In genomic region chr9:130243015-130243881, GRCh38 we compare ENCODE assay signal across 9 cellular contexts. TPM values are rescaled to one million over a fixed set of nuclear protein-coding genes. Genes with fewer than 3 reads are reported as not detected.
DNase-seq lines count a peak whose midpoint lies in the region; ATAC-seq and TF ChIP-seq lines count a peak whose summit lies in the region.
"Had no signal": no experiment of that assay in that cellular context is flagged by ENCODE, and none has a peak within 500 bp of the region (broad histone marks: within the 10 kb centered on the region; RNA-seq: fewer than 3 reads in every experiment).

No MANE protein-coding gene starts in this region.

- ATAC-seq in HCT116 (peak; percentile 82), GM19397 (IDR thresholded peaks at IDR 0.05; ENCODE audit: unreplicated experiment) (no peak)

- TF ChIP-seq CTCF in HCT116 (IDR thresholded peaks at IDR 0.05 in 2 of 3, conservative IDR thresholded peaks at IDR 0.05 in 1 of 3; ENCODE audit: borderline replicate concordance in 1 of 3, insufficient read depth in 1 of 3, low read depth in 2 of 3, low read length in 2 of 3) (peak; percentile 58 to 91 (median 81); a peak in 5 of 6 replicates), mesothelial cell of epicardium (IDR thresholded peaks at IDR 0.05; ENCODE audit: unreplicated experiment) (peak; percentile 100)

- peaks cover 0 to 1% of the 10 kb centered on the region in 2 donors for H3K27me3 Mint-ChIP-seq in CD8-positive, alpha-beta memory T cell
- no peaks in the 10 kb centered on the region for H3K27me3 Mint-ChIP-seq in activated CD4-positive, alpha-beta memory T cell treated with anti-CD3 and anti-CD28 coated beads for 36 hours
- no peaks in the 10 kb centered on the region for H3K27me3 Mint-ChIP-seq in mesothelial cell of epicardium (ENCODE audit: low read depth)

- H3K27ac Mint-ChIP-seq in CD8-positive, alpha-beta memory T cell = peak overlapping the region in 7 of 8 donors; percentile 7 to 89 (median 78)
- peak overlapping the region; percentile 7 for H3K27ac Mint-ChIP-seq in activated CD4-positive, alpha-beta memory T cell treated with anti-CD3 and anti-CD28 coated beads for 36 hours
- no peak overlapping the region for H3K27ac Mint-ChIP-seq in mesothelial cell of epicardium

- H3K27ac ChIP-seq in CD8-positive, alpha-beta memory T cell (ENCODE audit: low read depth, low read length) = no peak overlapping the region
- no peak overlapping the region; the same call in 1 of the 2 replicates for H3K27ac ChIP-seq in HCT116 (ENCODE audit: low read depth, low read length)
- H3K27ac ChIP-seq in effector memory CD4-positive, alpha-beta T cell (ENCODE audit: insufficient read depth, low read length, poor library complexity, severe bottlenecking) = no peak overlapping the region

- no peak for TF ChIP-seq POLR2A in HCT116 (IDR thresholded peaks at IDR 0.05; ENCODE audit: borderline replicate concordance, extremely low read depth, insufficient read depth, insufficient read length)

- H3K9me3 Mint-ChIP-seq in CD8-positive, alpha-beta memory T cell = no peaks in the 10 kb centered on the region
- no peaks in the 10 kb centered on the region for H3K9me3 Mint-ChIP-seq in activated CD4-positive, alpha-beta memory T cell treated with anti-CD3 and anti-CD28 coated beads for 36 hours
- H3K9me3 Mint-ChIP-seq in mesothelial cell of epicardium = no peaks in the 10 kb centered on the region

- H3K36me3 ChIP-seq in CD8-positive, alpha-beta memory T cell (ENCODE audit: insufficient read depth, low read length) = no peaks in the 10 kb centered on the region
- no peaks in the 10 kb centered on the region for H3K36me3 ChIP-seq in HCT116 (ENCODE audit: control insufficient read depth in 1 of 2, insufficient read depth in 2 of 2, low read length in 2 of 2)
- H3K36me3 ChIP-seq in effector memory CD4-positive, alpha-beta T cell (ENCODE audit: control insufficient read depth, insufficient read depth, low read length) = no peaks in the 10 kb centered on the region

- no peak overlapping the region for H3K9ac ChIP-seq in HCT116 (ENCODE audit: low read length)

- DNase-seq in CD8-positive, alpha-beta memory T cell = peak; percentile 60 to 84 (median 74)
- DNase-seq in HCT116 (ENCODE audit: low read depth, low spot score) (peak; percentile 47), NCI-H526 (lab: John Stamatoyannopoulos, UW) (peak; percentile 44 to 72), mesothelial cell of epicardium (ENCODE audit: low spot score in 2 of 2, unreplicated experiment in 2 of 2) (peak; percentile 49 to 88)
- peak; percentile 88 for DNase-seq in activated CD4-positive, alpha-beta memory T cell treated with anti-CD3 and anti-CD28 coated beads for 36 hours
- peak; percentile 66 to 75 (median 66) for DNase-seq in effector memory CD4-positive, alpha-beta T cell
- peak; percentile 78 for DNase-seq in stimulated activated CD8-positive, alpha-beta memory T cell treated with anti-CD3 and anti-CD28 coated beads, Interleukin-15, amount 100 ng/mL, for 24 hours (ENCODE audit: low read depth)

- RAD21 ChIA-PET in HCT116 (lab: Charles Lee; ENCODE audit: low non-redundant PET in 1 of 2, low total read pairs in 2 of 2, uncharacterized antibody in 2 of 2, unreplicated experiment in 2 of 2) = no interaction called here

- peak; percentile 65 for TF ChIP-seq RAD21 in HCT116 (IDR thresholded peaks at IDR 0.05; ENCODE audit: low read depth)

- peak overlapping the region; percentile 70 for H3K4me2 ChIP-seq in HCT116 (ENCODE audit: low read length)

- BruUV-seq in HCT116 (replicated peaks; lab: Mats Ljungman, UMichigan) = no TSS peak

- peak overlapping the region; percentile 12 for H3K4me3 ChIP-seq in CD8-positive, alpha-beta memory T cell (ENCODE audit: low read length)
- H3K4me3 ChIP-seq in HCT116 (replicated peaks in 1 of 2; ENCODE audit: low read depth in 1 of 2, low read length in 2 of 2) = peak overlapping the region; percentile 28 to 40
- peak overlapping the region; percentile 51 for H3K4me3 ChIP-seq in effector memory CD4-positive, alpha-beta T cell (ENCODE audit: insufficient read depth, low read depth, low read length, poor library complexity, severe bottlenecking)

- H3K4me1 Mint-ChIP-seq in CD8-positive, alpha-beta memory T cell = peaks cover 13 to 26% (median 24%) of the 10 kb centered on the region in 3 donors
- H3K4me1 Mint-ChIP-seq in activated CD4-positive, alpha-beta memory T cell treated with anti-CD3 and anti-CD28 coated beads for 36 hours (ENCODE audit: low read depth) = peaks cover 32% of the 10 kb centered on the region
- H3K4me1 Mint-ChIP-seq in mesothelial cell of epicardium = peaks cover 12% of the 10 kb centered on the region

- intact Hi-C loops in HCT116 (cut with micrococcal nuclease) = no loop called here
- intact Hi-C loops in activated CD4-positive, alpha-beta memory T cell treated with anti-CD3 and anti-CD28 coated beads for 36 hours (cut with micrococcal nuclease) = loop anchor here (5.0 kb wide), 2 partner anchors 334 to 406 kb away; partner anchors contain the start of genes C9orf78, FUBP3 and USP20

- peaks cover 21% of the 10 kb centered on the region for H3K4me1 ChIP-seq in CD8-positive, alpha-beta memory T cell (ENCODE audit: insufficient read depth, low read length)
- H3K4me1 ChIP-seq in HCT116 (ENCODE audit: control insufficient read depth in 1 of 2, insufficient read depth in 2 of 2, low read length in 2 of 2) = peaks cover 0 to 22% of the 10 kb centered on the region in 2 experiments; a peak in 2 of 4 replicates
- peaks cover 23% of the 10 kb centered on the region for H3K4me1 ChIP-seq in effector memory CD4-positive, alpha-beta T cell (ENCODE audit: control insufficient read depth, insufficient read depth, low read length, poor library complexity, severe bottlenecking)

- CTCF ChIA-PET in CD8-positive, alpha-beta memory T cell (lab: Charles Lee) = interaction anchor here (0.7 to 10.9 kb wide), 19 partner anchors 9 to 447 kb away, joined by 3 to 86 read pairs (median 4); no protein-coding TSS in a partner anchor
- CTCF ChIA-PET in HCT116 (lab: Charles Lee) = interaction anchor here (1.0 kb wide), 1 partner anchor 9 kb away, joined by 4 read pairs; no protein-coding TSS in a partner anchor
- CTCF ChIA-PET in activated CD4-positive, alpha-beta memory T cell treated with anti-CD3 and anti-CD28 coated beads for 36 hours (lab: Charles Lee) = interaction anchor here (0.5 to 10.4 kb wide), 17 partner anchors 9 to 1038 kb away, joined by 3 to 146 read pairs (median 3); no protein-coding TSS in a partner anchor

- no peaks in the 10 kb centered on the region for H3K27me3 ChIP-seq in CD8-positive, alpha-beta memory T cell (ENCODE audit: insufficient read depth, low read length, poor library complexity, severe bottlenecking)
- no peaks in the 10 kb centered on the region for H3K27me3 ChIP-seq in HCT116 (ENCODE audit: insufficient read depth, low read length)
- H3K27me3 ChIP-seq in effector memory CD4-positive, alpha-beta T cell (replicated peaks; ENCODE audit: control insufficient read depth, insufficient read depth, low read length, poor library complexity, severe bottlenecking) = no peaks in the 10 kb centered on the region

- H3K4me3 Mint-ChIP-seq in CD8-positive, alpha-beta memory T cell = peak overlapping the region in 6 of 7 donors; percentile 61 to 82 (median 78)
- H3K4me3 Mint-ChIP-seq in activated CD4-positive, alpha-beta memory T cell treated with anti-CD3 and anti-CD28 coated beads for 36 hours = peak overlapping the region; percentile 53
- peak overlapping the region; percentile 44 for H3K4me3 Mint-ChIP-seq in mesothelial cell of epicardium

- H3K9me3 ChIP-seq in CD8-positive, alpha-beta memory T cell (ENCODE audit: low read length) = no peaks in the 10 kb centered on the region
- no peaks in the 10 kb centered on the region for H3K9me3 ChIP-seq in HCT116 (ENCODE audit: control insufficient read depth in 1 of 2, insufficient read depth in 1 of 2, low read depth in 1 of 2, low read length in 2 of 2)
- H3K9me3 ChIP-seq in effector memory CD4-positive, alpha-beta T cell (ENCODE audit: control insufficient read depth, low read length) = no peaks in the 10 kb centered on the region

- no peaks in the 10 kb centered on the region for H3K9me2 ChIP-seq in HCT116 (ENCODE audit: insufficient read depth)

- no peaks in the 10 kb centered on the region for H3K79me2 ChIP-seq in HCT116 (ENCODE audit: insufficient read depth, low read length)

- no peaks in the 10 kb centered on the region for H4K20me1 ChIP-seq in HCT116 (ENCODE audit: insufficient read depth)

- POLR2A ChIA-PET in CD8-positive, alpha-beta memory T cell (lab: Charles Lee) = no interaction called here
- POLR2A ChIA-PET in HCT116 (lab: Charles Lee) = no interaction called here
- POLR2A ChIA-PET in activated CD4-positive, alpha-beta memory T cell treated with anti-CD3 and anti-CD28 coated beads for 36 hours (lab: Charles Lee) = interaction anchor here (0.5 kb wide), 1 partner anchor 112 kb away, joined by 3 read pairs; no protein-coding TSS in a partner anchor

- H3K36me3 Mint-ChIP-seq in CD8-positive, alpha-beta memory T cell = no peaks in the 10 kb centered on the region
- no peaks in the 10 kb centered on the region for H3K36me3 Mint-ChIP-seq in activated CD4-positive, alpha-beta memory T cell treated with anti-CD3 and anti-CD28 coated beads for 36 hours
- no peaks in the 10 kb centered on the region for H3K36me3 Mint-ChIP-seq in mesothelial cell of epicardium

- H2AFZ ChIP-seq in HCT116 (ENCODE audit: low read depth, low read length, poor library complexity, severe bottlenecking) = peak overlapping the region; percentile 87

TF ChIP-seq in HCT116, 20 proteins besides CTCF, POLR2A, EP300 and RAD21:
- TF ChIP-seq CBX3 (IDR thresholded peaks at IDR 0.05; ENCODE audit: low read depth) (no peak), YY1 (IDR thresholded peaks at IDR 0.05; ENCODE audit: extremely low read depth, insufficient replicate concordance, low read depth, low read length) (peak; percentile 17), POLR2AphosphoS5 (IDR thresholded peaks at IDR 0.05; ENCODE audit: low read depth, low read length) (no peak; the same call in 1 of the 2 replicates)
TF ChIP-seq in HCT116: peak in this region for 1.

RNA-seq across cellular contexts. Expression of gene HMCN2, which starts 22.3 kb away (rescaled TPM):
- total RNA-seq in CD8-positive, alpha-beta memory T cell = not detected
- polyA plus RNA-seq in CD8-positive, alpha-beta memory T cell = not detected
- total RNA-seq in HCT116 (2021; ENCODE audit: unreplicated experiment) (0.22 TPM), mesothelial cell of epicardium (5.8 to 6.5 TPM (median 6.0 TPM) in 3 replicates)
- 0.20 and 0.55 TPM in 2 replicates for polyA plus RNA-seq in HCT116 (2012)
- not detected for total RNA-seq in activated CD4-positive, alpha-beta memory T cell treated with anti-CD3 and anti-CD28 coated beads for 36 hours
- total RNA-seq: T-helper 1 cell treated with Interleukin-12 subunit alpha and Interleukin-12 subunit beta and Interleukin-4 antibody, amounts not matched to agents 30 ng/mL and 1 ng/mL, for 36 hours had no signal
